In the genomic region with DNA sequence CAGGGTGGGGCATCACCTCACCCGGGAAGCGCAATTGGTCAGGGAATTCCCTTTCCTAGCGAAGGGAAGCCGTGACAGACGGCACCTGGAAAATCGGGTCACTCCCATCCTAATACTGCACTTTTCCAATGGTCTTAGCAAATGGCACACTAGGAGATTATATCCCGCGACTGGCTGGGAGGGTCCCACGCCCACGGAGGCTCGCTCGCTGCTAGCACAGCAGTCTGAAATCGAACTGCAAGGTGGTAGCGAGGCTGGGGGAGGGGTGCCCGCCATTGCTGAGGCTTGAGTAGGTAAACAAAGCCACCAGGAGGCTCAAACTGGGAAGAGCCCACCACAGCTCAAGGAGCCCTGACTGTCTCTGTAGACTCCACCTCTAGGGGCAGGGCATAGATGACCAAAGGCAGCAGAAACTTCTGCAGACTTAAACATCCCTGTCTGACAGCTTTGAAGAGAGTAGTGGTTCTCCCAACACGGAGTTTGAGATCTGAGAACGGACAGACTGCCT, we compare ENCODE assay signal across 3 cellular contexts. TPM values are rescaled to one million over a fixed set of nuclear protein-coding genes. Genes with fewer than 3 reads are reported as not detected.
"Had no signal": no experiment of that assay in that cellular context is flagged by ENCODE, and none has a peak within 500 bp of the region (broad histone marks: within the 10 kb centered on the region; RNA-seq: fewer than 3 reads in every experiment).

No MANE protein-coding gene starts in this region.

RNA-seq across cellular contexts. Expression of a gene that starts 8.5 kb away (rescaled TPM):
- total RNA-seq: HT-29 had no signal

RNA-seq across cellular contexts. Expression of a gene that starts 32.8 kb away (rescaled TPM):
- total RNA-seq: HT-29, IMR-90, K562 had no signal
- polyA plus RNA-seq: IMR-90, K562 had no signal

RNA-seq across cellular contexts. Expression of a gene that starts 53.1 kb away (rescaled TPM):
- total RNA-seq: HT-29 had no signal
